ENCODE assay signal across 18 cellular contexts in genomic region chr6:158244373-158244772, GRCh38.
DNase-seq lines count a peak whose midpoint lies in the region; ATAC-seq and TF ChIP-seq lines count a peak whose summit lies in the region.
"Had no signal": no experiment of that assay in that cellular context is flagged by ENCODE, and none has a peak within 500 bp of the region (broad histone marks: within the 10 kb centered on the region; RNA-seq: fewer than 3 reads in every experiment).

No MANE protein-coding gene starts in this region.

- peak overlapping the region; percentile 79 for H3K4me3 ChIP-seq in CD4-positive, CD25-positive, alpha-beta regulatory T cell (ENCODE audit: low read depth, low read length)
- H3K4me3 ChIP-seq in KMS-11 (IDR thresholded peaks at IDR 0.05; ENCODE audit: insufficient read depth, low read depth, low read length) (no peak overlapping the region), upper lobe of left lung (no peak overlapping the region), prostate gland (no peak overlapping the region)

- H3K9ac ChIP-seq in KMS-11, result peak overlapping the region; percentile 24; the same call in 1 of the 2 replicates
- H3K9ac ChIP-seq: SK-N-SH had no signal

- peaks cover 44% of the 10 kb centered on the region; the same call in 1 of the 2 replicates for H3K79me2 ChIP-seq in KMS-11 (ENCODE audit: insufficient read depth, low read depth)

- peak overlapping the region; percentile 62 to 82 (median 82) for H3K27ac Mint-ChIP-seq in CD4-positive, CD25-positive, alpha-beta regulatory T cell
- no peak overlapping the region for H3K27ac Mint-ChIP-seq in activated B cell treated with CpG ODN at 0.5 μM for 24 hours
- H3K27ac Mint-ChIP-seq: T-helper 1 cell treated with Interleukin-12 subunit alpha and Interleukin-12 subunit beta and Interleukin-4 antibody, amounts not matched to agents 30 μg/mL and 1 μg/mL, for 36 hours had no signal

- no peak for DNase-seq in CD4-positive, CD25-positive, alpha-beta regulatory T cell
- DNase-seq in activated B cell treated with CpG ODN at 0.5 μM for 24 hours, result no peak
- no peak for DNase-seq in upper lobe of left lung
- no peak for DNase-seq in cardiac septum (ENCODE audit: low spot score)
- DNase-seq in NCI-H1105 (lab: John Stamatoyannopoulos, UW), result no peak
- DNase-seq in prostate gland (ENCODE audit: low spot score), result no peak
- DNase-seq: CD4-positive, alpha-beta memory T cell; DMS79; NCI-H1092 treated with DMSO at 0.1 percent for 48 hours; NCI-H187 treated with DMSO at 0.1 percent for 48 hours; NCI-H524 treated with DMSO at 0.1 percent for 48 hours; NK-92 treated with Interleukin-12 subunit alpha and Interleukin-12 subunit beta, amount 100 ng/mL, for 24 hours; SK-N-SH had no signal

- peaks cover 12% of the 10 kb centered on the region for H3K36me3 Mint-ChIP-seq in CD4-positive, CD25-positive, alpha-beta regulatory T cell
- peaks cover 21% of the 10 kb centered on the region for H3K36me3 Mint-ChIP-seq in activated B cell treated with CpG ODN at 0.5 μM for 24 hours (ENCODE audit: low read depth)

- intact Hi-C loops in activated B cell treated with CpG ODN at 0.5 μM for 24 hours (cut with micrococcal nuclease) (no loop called here), cardiac septum (cut with DNase I) (no loop called here), prostate gland (cut with DNase I) (no loop called here)

- peak overlapping the region; percentile 23 to 79 (median 70) for H3K4me3 Mint-ChIP-seq in CD4-positive, CD25-positive, alpha-beta regulatory T cell
- peak overlapping the region; percentile 41 for H3K4me3 Mint-ChIP-seq in activated B cell treated with CpG ODN at 0.5 μM for 24 hours
- H3K4me3 Mint-ChIP-seq: T-helper 1 cell treated with Interleukin-12 subunit alpha and Interleukin-12 subunit beta and Interleukin-4 antibody, amounts not matched to agents 30 μg/mL and 1 μg/mL, for 36 hours had no signal

- H3K9me3 Mint-ChIP-seq in CD4-positive, CD25-positive, alpha-beta regulatory T cell, result peaks cover 0 to 3% (median 0%) of the 10 kb centered on the region in 7 donors
- H3K9me3 Mint-ChIP-seq in activated B cell treated with CpG ODN at 0.5 μM for 24 hours, result no peaks in the 10 kb centered on the region
- H3K9me3 Mint-ChIP-seq: CD4-positive, alpha-beta memory T cell; T-helper 1 cell treated with Interleukin-12 subunit alpha and Interleukin-12 subunit beta and Interleukin-4 antibody, amounts not matched to agents 30 μg/mL and 1 μg/mL, for 36 hours had no signal

- peaks cover 25% of the 10 kb centered on the region for H3K4me1 ChIP-seq in CD4-positive, CD25-positive, alpha-beta regulatory T cell (ENCODE audit: control insufficient read depth, insufficient read depth, low read length, poor library complexity, severe bottlenecking)
- peaks cover 42% of the 10 kb centered on the region for H3K4me1 ChIP-seq in KMS-11 (ENCODE audit: low read depth, poor library complexity, severe bottlenecking)
- peaks cover 12 to 15% (median 13%) of the 10 kb centered on the region in 4 donors for H3K4me1 ChIP-seq in upper lobe of left lung
- no peaks in the 10 kb centered on the region for H3K4me1 ChIP-seq in prostate gland (replicated peaks)

- no peak for TF ChIP-seq POLR2A in upper lobe of left lung (IDR thresholded peaks at IDR 0.05)
- TF ChIP-seq POLR2A in prostate gland (IDR thresholded peaks at IDR 0.05), result no peak

- H3K4me1 Mint-ChIP-seq in CD4-positive, CD25-positive, alpha-beta regulatory T cell, result peaks cover 26 to 45% (median 34%) of the 10 kb centered on the region in 4 donors
- peaks cover 33% of the 10 kb centered on the region for H3K4me1 Mint-ChIP-seq in activated B cell treated with CpG ODN at 0.5 μM for 24 hours

- WGBS in upper lobe of left lung, 2 donors, result 88 to 90% methylated on average over 4 of the region's 4 CpGs
- WGBS in prostate gland, result 79% methylated on average over 4 of the region's 4 CpGs

- no peaks in the 10 kb centered on the region for H3K9me3 ChIP-seq in CD4-positive, CD25-positive, alpha-beta regulatory T cell (ENCODE audit: control insufficient read depth in 2 of 2, low read length in 2 of 2)
- H3K9me3 ChIP-seq in upper lobe of left lung (no peaks in the 10 kb centered on the region), prostate gland (no peaks in the 10 kb centered on the region)
- H3K9me3 ChIP-seq: SK-N-SH had no signal

- H3K27me3 ChIP-seq in CD4-positive, CD25-positive, alpha-beta regulatory T cell (ENCODE audit: control insufficient read depth, insufficient read depth, low read length), result no peaks in the 10 kb centered on the region
- H3K27me3 ChIP-seq in KMS-11 (ENCODE audit: insufficient read depth, low read depth) (no peaks in the 10 kb centered on the region), upper lobe of left lung (no peaks in the 10 kb centered on the region), prostate gland (replicated peaks; ENCODE audit: insufficient read depth) (no peaks in the 10 kb centered on the region)

- no peaks in the 10 kb centered on the region for H3K27me3 Mint-ChIP-seq in CD4-positive, CD25-positive, alpha-beta regulatory T cell
- H3K27me3 Mint-ChIP-seq in activated B cell treated with CpG ODN at 0.5 μM for 24 hours, result no peaks in the 10 kb centered on the region
- H3K27me3 Mint-ChIP-seq: CD4-positive, alpha-beta memory T cell had no signal

- H3K27ac ChIP-seq in CD4-positive, CD25-positive, alpha-beta regulatory T cell (ENCODE audit: insufficient read depth, low read length, poor library complexity, severe bottlenecking), result no peak overlapping the region
- H3K27ac ChIP-seq in KMS-11 (peak overlapping the region; percentile 55), upper lobe of left lung (no peak overlapping the region), prostate gland (no peak overlapping the region)

- no peak for ATAC-seq in CD4-positive, CD25-positive, alpha-beta regulatory T cell (ENCODE audit: low read depth in 2 of 2)
- ATAC-seq in GM18867 (IDR thresholded peaks at IDR 0.05; ENCODE audit: unreplicated experiment), result peak; percentile 12
- ATAC-seq in activated B cell treated with CpG ODN at 0.5 μM for 24 hours (ENCODE audit: low read depth), result no peak
- no peak for ATAC-seq in upper lobe of left lung (ENCODE audit: low FRiP score in 2 of 2)
- ATAC-seq: Panc1, Right ventricle myocardium inferior had no signal

- POLR2A ChIA-PET in activated B cell treated with CpG ODN at 0.5 μM for 24 hours (lab: Charles Lee), result interaction anchor here (0.7 to 1.0 kb wide), 2 partner anchors 29 to 45 kb away, joined by 3 read pairs; no protein-coding TSS in a partner anchor

- peaks cover 4% of the 10 kb centered on the region for H3K36me3 ChIP-seq in CD4-positive, CD25-positive, alpha-beta regulatory T cell (ENCODE audit: control insufficient read depth, insufficient read depth, low read length)
- H3K36me3 ChIP-seq in KMS-11 (ENCODE audit: insufficient read depth) (no peaks in the 10 kb centered on the region), upper lobe of left lung (no peaks in the 10 kb centered on the region), prostate gland (no peaks in the 10 kb centered on the region)

- no peak for TF ChIP-seq EP300 in upper lobe of left lung (IDR thresholded peaks at IDR 0.05)

- H2AFZ ChIP-seq in KMS-11 (ENCODE audit: low read depth), result no peak overlapping the region

- H4K20me1 ChIP-seq in KMS-11 (ENCODE audit: insufficient read depth), result no peaks in the 10 kb centered on the region; the same call in 1 of the 2 replicates

- TF ChIP-seq CTCF in KMS-11 (conservative IDR thresholded peaks at IDR 0.05; ENCODE audit: low read depth, low read length) (no peak), activated B cell treated with CpG ODN at 0.5 μM for 24 hours (IDR thresholded peaks at IDR 0.05) (no peak), upper lobe of left lung (IDR thresholded peaks at IDR 0.05) (no peak), prostate gland (IDR thresholded peaks at IDR 0.05) (no peak)

- CTCF ChIA-PET in activated B cell treated with CpG ODN at 0.5 μM for 24 hours (lab: Charles Lee), result no interaction called here

- H3K4me2 ChIP-seq in KMS-11, result peak overlapping the region; percentile 84
- H3K4me2 ChIP-seq: SK-N-SH had no signal
